21 cellular contexts compared by ENCODE assay signal in the genomic region with DNA sequence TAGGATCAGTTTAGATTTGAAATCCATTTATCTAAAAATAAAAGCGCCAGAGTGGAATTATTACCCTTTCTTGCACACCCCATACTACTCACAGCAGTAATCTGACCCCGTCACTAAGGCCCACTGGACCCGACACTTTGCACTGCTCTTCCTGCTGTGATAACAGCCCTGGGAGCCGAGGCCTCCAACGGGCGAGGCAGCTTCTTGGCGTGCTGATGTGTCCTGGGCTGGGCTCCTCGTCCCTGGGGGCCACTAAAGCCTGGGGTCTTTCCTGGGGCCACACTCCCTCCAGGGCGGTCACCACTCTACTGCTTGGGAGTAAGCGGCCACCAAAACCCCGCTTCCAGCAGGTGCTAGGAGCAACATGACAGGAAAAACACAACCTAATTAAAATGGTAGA.
DNase-seq lines count a peak whose midpoint lies in the region; ATAC-seq and TF ChIP-seq lines count a peak whose summit lies in the region.
"Had no signal": no experiment of that assay in that cellular context is flagged by ENCODE, and none has a peak within 500 bp of the region (broad histone marks: within the 10 kb centered on the region; RNA-seq: fewer than 3 reads in every experiment).

No MANE protein-coding gene starts in this region.

- no peak overlapping the region for H2AFZ ChIP-seq in GM23338

- H3K36me3 ChIP-seq in heart left ventricle (peaks cover 0 to 74% (median 56%) of the 10 kb centered on the region in 9 donors), right atrium auricular region (peaks cover 19% of the 10 kb centered on the region), esophagus muscularis mucosa (peaks cover 29 to 80% (median 42%) of the 10 kb centered on the region in 4 donors), GM23338 (ENCODE audit: insufficient read depth) (no peaks in the 10 kb centered on the region)
- H3K36me3 ChIP-seq: BE2C had no signal

- TF ChIP-seq POLR2A in heart left ventricle (IDR thresholded peaks at IDR 0.05) (no peak), esophagus muscularis mucosa (IDR thresholded peaks at IDR 0.05; ENCODE audit: low read depth) (no peak)

- TF ChIP-seq CTCF in heart left ventricle (IDR thresholded peaks at IDR 0.05) (no peak), right atrium auricular region (IDR thresholded peaks at IDR 0.05) (no peak), esophagus muscularis mucosa (IDR thresholded peaks at IDR 0.05) (no peak), GM23338 (conservative IDR thresholded peaks at IDR 0.05; ENCODE audit: low read depth in 2 of 2) (no peak)

- H3K9me3 ChIP-seq in heart left ventricle (no peaks in the 10 kb centered on the region), right atrium auricular region (no peaks in the 10 kb centered on the region), esophagus muscularis mucosa (no peaks in the 10 kb centered on the region)
- H3K9me3 ChIP-seq: A549, BE2C had no signal

- H3K4me1 Mint-ChIP-seq in GM23338: peaks cover 21% of the 10 kb centered on the region
- H3K4me1 Mint-ChIP-seq: CD14-positive monocyte had no signal

- ATAC-seq in heart left ventricle: peak in 3 of 4 donors; percentile 16 to 34 (median 17)
- no peak for ATAC-seq in GM21723 (IDR thresholded peaks at IDR 0.05; ENCODE audit: unreplicated experiment)
- ATAC-seq in GM23338: no peak
- ATAC-seq in GM18907 (IDR thresholded peaks at IDR 0.05; ENCODE audit: unreplicated experiment): no peak

- H3F3A ChIP-seq in GM23338 (replicated peaks; ENCODE audit: low read depth): no peaks in the 10 kb centered on the region

- H3K27me3 ChIP-seq in heart left ventricle (no peaks in the 10 kb centered on the region), right atrium auricular region (no peaks in the 10 kb centered on the region), esophagus muscularis mucosa (no peaks in the 10 kb centered on the region), GM23338 (ENCODE audit: insufficient read depth) (no peaks in the 10 kb centered on the region)
- H3K27me3 ChIP-seq: BE2C; BLaER1 treated with 17β-estradiol and CSF1 and Interleukin-3, amounts not matched to agents 10 nM and 100 nM had no signal

- no peak for DNase-seq in heart left ventricle
- DNase-seq in right atrium auricular region (ENCODE audit: low spot score): no peak
- peak; percentile 3 for DNase-seq in NCI-H69 (lab: John Stamatoyannopoulos, UW)
- peak; percentile 55 for DNase-seq in esophagus muscularis mucosa (ENCODE audit: extremely low spot score)
- no peak for DNase-seq in GM23338 (ENCODE audit: low spot score)
- DNase-seq: 8988T; AML-193; CD4-positive, alpha-beta T cell; CD8-positive, alpha-beta memory T cell; DMS 273 treated with DMSO at 0.1 percent for 48 hours; DMS79; EL; GDM1; HCEC 1CT had no signal

- H4K20me1 ChIP-seq in GM23338 (replicated peaks; ENCODE audit: insufficient read depth): no peaks in the 10 kb centered on the region

- intact Hi-C loops in heart left ventricle (cut with DNase I): no loop called here
- intact Hi-C loops in esophagus muscularis mucosa (cut with DNase I): no loop called here

- no peak overlapping the region for H3K4me3 Mint-ChIP-seq in GM23338
- H3K4me3 Mint-ChIP-seq: CD14-positive monocyte; CD4-positive, alpha-beta T cell had no signal

- no peak overlapping the region for H3K4me3 ChIP-seq in heart left ventricle
- H3K4me3 ChIP-seq in right atrium auricular region: no peak overlapping the region
- H3K4me3 ChIP-seq in esophagus muscularis mucosa: no peak overlapping the region
- no peak overlapping the region for H3K4me3 ChIP-seq in GM23338
- H3K4me3 ChIP-seq: A549; BLaER1 treated with 17β-estradiol and CSF1 and Interleukin-3, amounts not matched to agents 10 nM and 100 nM; GM12878 had no signal

- H3K27ac Mint-ChIP-seq in GM23338: no peak overlapping the region
- H3K27ac Mint-ChIP-seq: CD14-positive monocyte; CD4-positive, alpha-beta T cell had no signal

- WGBS in heart left ventricle, 4 donors: 72 to 78% (median 75%) methylated on average over 11 of the region's 11 CpGs
- 82% methylated on average over 11 of the region's 11 CpGs for WGBS in esophagus muscularis mucosa

- no peaks in the 10 kb centered on the region for H3K9me3 Mint-ChIP-seq in GM23338
- H3K9me3 Mint-ChIP-seq: CD14-positive monocyte; CD4-positive, alpha-beta T cell; CD8-positive, alpha-beta memory T cell had no signal

- no peak overlapping the region for H3K4me2 ChIP-seq in GM23338
- H3K4me2 ChIP-seq: A549; BLaER1 treated with 17β-estradiol and CSF1 and Interleukin-3, amounts not matched to agents 10 nM and 100 nM had no signal

- peaks cover 0 to 3% (median 0%) of the 10 kb centered on the region in 12 donors for H3K4me1 ChIP-seq in heart left ventricle
- peaks cover 0 to 12% of the 10 kb centered on the region in 2 donors for H3K4me1 ChIP-seq in right atrium auricular region
- H3K4me1 ChIP-seq in esophagus muscularis mucosa: no peaks in the 10 kb centered on the region
- peaks cover 6% of the 10 kb centered on the region for H3K4me1 ChIP-seq in GM23338 (ENCODE audit: insufficient read depth)
- H3K4me1 ChIP-seq: A549, BE2C had no signal

- 0 out of 2 replicates have a peak, but pooled peaks cover 3% of the 10 kb centered on the region for H3K9me2 ChIP-seq in GM23338 (ENCODE audit: insufficient read depth)

- H3K27ac ChIP-seq in heart left ventricle (no peak overlapping the region), right atrium auricular region (no peak overlapping the region), esophagus muscularis mucosa (replicated peaks in 1 of 4) (no peak overlapping the region), GM23338 (ENCODE audit: low read depth) (no peak overlapping the region)
- H3K27ac ChIP-seq: A549; BLaER1 treated with 17β-estradiol and CSF1 and Interleukin-3, amounts not matched to agents 10 nM and 100 nM had no signal

- H3K79me2 ChIP-seq in GM23338 (replicated peaks; ENCODE audit: insufficient read depth): no peaks in the 10 kb centered on the region

- no peaks in the 10 kb centered on the region for H3K27me3 Mint-ChIP-seq in GM23338 (ENCODE audit: insufficient read depth, low read depth, poor library complexity)
- H3K27me3 Mint-ChIP-seq: CD4-positive, alpha-beta T cell had no signal

- no peak for TF ChIP-seq EP300 in esophagus muscularis mucosa (IDR thresholded peaks at IDR 0.05)

- H3K36me3 Mint-ChIP-seq in GM23338 (ENCODE audit: low read depth): peaks cover 10% of the 10 kb centered on the region; the same call in 2 of the 3 replicates

TF ChIP-seq in GM23338, 12 proteins besides CTCF, POLR2A, EP300 and RAD21 (continues in another document):
- no peak for TF ChIP-seq CREB1 (CRISPR knock-in tag; IDR thresholded peaks at IDR 0.05; ENCODE audit: low read depth)
- TF ChIP-seq, protein P1, sequence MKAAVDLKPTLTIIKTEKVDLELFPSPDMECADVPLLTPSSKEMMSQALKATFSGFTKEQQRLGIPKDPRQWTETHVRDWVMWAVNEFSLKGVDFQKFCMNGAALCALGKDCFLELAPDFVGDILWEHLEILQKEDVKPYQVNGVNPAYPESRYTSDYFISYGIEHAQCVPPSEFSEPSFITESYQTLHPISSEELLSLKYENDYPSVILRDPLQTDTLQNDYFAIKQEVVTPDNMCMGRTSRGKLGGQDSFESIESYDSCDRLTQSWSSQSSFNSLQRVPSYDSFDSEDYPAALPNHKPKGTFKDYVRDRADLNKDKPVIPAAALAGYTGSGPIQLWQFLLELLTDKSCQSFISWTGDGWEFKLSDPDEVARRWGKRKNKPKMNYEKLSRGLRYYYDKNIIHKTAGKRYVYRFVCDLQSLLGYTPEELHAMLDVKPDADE (IDR thresholded peaks at IDR 0.05): no peak
- no peak for TF ChIP-seq NANOG (IDR thresholded peaks at IDR 0.05; ENCODE audit: borderline replicate concordance)
- no peak for TF ChIP-seq JUNB (IDR thresholded peaks at IDR 0.05; ENCODE audit: unreplicated experiment)
- TF ChIP-seq EZH2phosphoT487 (IDR thresholded peaks at IDR 0.05; ENCODE audit: unreplicated experiment): no peak
- TF ChIP-seq REST (IDR thresholded peaks at IDR 0.05; ENCODE audit: unreplicated experiment): no peak
- TF ChIP-seq EZH2 (IDR thresholded peaks at IDR 0.05; ENCODE audit: low read depth, unreplicated experiment): no peak
- no peak for TF ChIP-seq ZNF114 (CRISPR knock-in tag; IDR thresholded peaks at IDR 0.05)

Comparison
In these comparisons a context has a peak if more than half of its experiments do, and no peak if none do; other contexts are left out.
1. ATAC-seq: peak in heart left ventricle (3 of 4); none in GM21723 (single experiment), GM23338 (single experiment) and GM18907 (single experiment).
2. DNase-seq: peak in NCI-H69 (single experiment) and esophagus muscularis mucosa (single experiment); none in heart left ventricle (0 of 5), right atrium auricular region (single experiment) and GM23338 (single experiment).